Comparison of ENCODE assay signal across 21 cellular contexts in the genomic region with DNA sequence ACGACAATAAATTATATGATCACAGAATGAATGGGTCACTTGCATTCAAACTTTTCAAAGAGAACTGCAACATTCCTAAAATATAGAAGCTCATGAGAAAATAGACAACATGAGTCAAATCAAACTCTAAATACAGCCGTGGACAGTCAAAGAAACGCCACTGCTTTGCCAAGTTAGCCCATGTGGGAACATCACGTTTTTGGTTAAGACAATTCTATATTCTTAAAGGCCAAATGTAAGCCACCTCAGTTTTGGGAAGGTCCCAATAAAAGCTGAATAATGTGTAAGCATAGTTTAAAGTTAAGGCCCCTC. TPM values are rescaled to one million over a fixed set of nuclear protein-coding genes. Genes with fewer than 3 reads are reported as not detected.
DNase-seq lines count a peak whose midpoint lies in the region; ATAC-seq, FAIRE-seq and TF ChIP-seq lines count a peak whose summit lies in the region.
"Had no signal": no experiment of that assay in that cellular context is flagged by ENCODE, and none has a peak within 500 bp of the region (broad histone marks: within the 10 kb centered on the region; RNA-seq: fewer than 3 reads in every experiment).

No MANE protein-coding gene starts in this region.

- POLR2A ChIA-PET in HepG2 (lab: Yijun Ruan, JAX) = no interaction called here

- H3K27ac ChIP-seq in HepG2 (ENCODE audit: extremely low read length, insufficient read depth, low read length) (no peak overlapping the region), right lobe of liver (no peak overlapping the region)
- H3K27ac ChIP-seq: coronary artery, neural progenitor cell, psoas muscle had no signal

- TF ChIP-seq CTCF in HepG2 (CRISPR knock-in tag; IDR thresholded peaks at IDR 0.05) (no peak), right lobe of liver (IDR thresholded peaks at IDR 0.05) (no peak)

- no peak for TF ChIP-seq RAD21 in HepG2 (CRISPR knock-in tag; IDR thresholded peaks at IDR 0.05)

- no peaks in the 10 kb centered on the region for H3K36me3 ChIP-seq in HepG2 (replicated peaks in 1 of 2; ENCODE audit: control insufficient read depth in 1 of 2, insufficient read depth in 2 of 2, low read length in 2 of 2)
- H3K36me3 ChIP-seq in right lobe of liver = no peaks in the 10 kb centered on the region
- no peaks in the 10 kb centered on the region for H3K36me3 ChIP-seq in adipocyte (ENCODE audit: control insufficient read depth, insufficient read depth, low read length, severe bottlenecking)
- H3K36me3 ChIP-seq: neural progenitor cell had no signal

- DNase-seq in HepG2 (ENCODE audit: low spot score) = no peak
- no peak for DNase-seq in right lobe of liver
- no peak for DNase-seq in adipocyte (ENCODE audit: low read depth)
- peak; percentile 36 for DNase-seq in hepatic stellate cell (ENCODE audit: low spot score)
- no peak for DNase-seq in amygdala (lab: John Stamatoyannopoulos, UW)
- DNase-seq in NCI-H128 (lab: John Stamatoyannopoulos, UW; ENCODE audit: unreplicated experiment) = no peak
- DNase-seq in H54 (ENCODE audit: insufficient read length, low spot score) = no peak
- no peak for DNase-seq in SIG-M5 treated with dmso at 0.1 percent for 504 hours (lab: John Stamatoyannopoulos, UW; ENCODE audit: unreplicated experiment)
- DNase-seq: activated CD4-positive, alpha-beta T cell treated with anti-CD3 and anti-CD28 coated beads, Interleukin-2, amount 50 U/mL, for 4 hours; activated naive CD4-positive, alpha-beta T cell treated with Interleukin-2 at 50 U/mL for 16 hours; activated T-cell treated with anti-CD3 and anti-CD28 coated beads for 4 hours; NCI-H1092; NCI-H2107; NCI-H524; psoas muscle; SHP77 had no signal

- CTCF ChIA-PET in HepG2 (lab: Yijun Ruan, JAX; ENCODE audit: low intra/inter-chr PET ratio, low total read pairs) = no interaction called here

- H3K4me1 ChIP-seq in HepG2 (ENCODE audit: insufficient read depth, low read length) (peaks cover 36% of the 10 kb centered on the region), right lobe of liver (peaks cover 0 to 10% (median 0%) of the 10 kb centered on the region in 4 donors), adipocyte (ENCODE audit: control insufficient read depth, insufficient read depth, low read length) (peaks cover 27% of the 10 kb centered on the region)
- H3K4me1 ChIP-seq: neural progenitor cell had no signal

- H3K9me3 ChIP-seq in HepG2 (ENCODE audit: low read length) (0 out of 2 replicates have a peak, but pooled peaks cover 5% of the 10 kb centered on the region), right lobe of liver (no peaks in the 10 kb centered on the region), adipocyte (ENCODE audit: control insufficient read depth, low read length) (peaks cover 3% of the 10 kb centered on the region)
- H3K9me3 ChIP-seq: psoas muscle had no signal

- FAIRE-seq in HepG2 (lab: Jason Lieb, UNC) = no peak
- FAIRE-seq in H54 (lab: Jason Lieb, UNC) = no peak
- FAIRE-seq: endometrium, GM12891, urothelium cell line had no signal

- in situ Hi-C loops in HepG2 (cut with HindIII; ENCODE audit: extremely low pct_ligation_motif_present, low pct_unique_long_range_greater_than_20kb) = no loop called here

- H3K4me3 ChIP-seq in HepG2 (replicated peaks in 1 of 3; ENCODE audit: insufficient read depth in 1 of 3, low read depth in 2 of 3, low read length in 3 of 3) (no peak overlapping the region), right lobe of liver (no peak overlapping the region), adipocyte (ENCODE audit: low read length) (peak overlapping the region; percentile 53)
- H3K4me3 ChIP-seq: coronary artery, neural progenitor cell, psoas muscle had no signal

- H3K9ac ChIP-seq in HepG2 (ENCODE audit: insufficient read depth, low read depth, low read length) (no peak overlapping the region), adipocyte (ENCODE audit: low read length) (no peak overlapping the region)
- H3K9ac ChIP-seq: neural progenitor cell had no signal

- BruUV-seq in HepG2 (replicated peaks; lab: Mats Ljungman, UMichigan) = no TSS peak

- no peak overlapping the region for H3K4me2 ChIP-seq in HepG2 (ENCODE audit: low read depth, low read length)
- H3K4me2 ChIP-seq: neural progenitor cell had no signal

- no peak for TF ChIP-seq EP300 in HepG2 (IDR thresholded peaks at IDR 0.05; ENCODE audit: low read depth in 2 of 2, low read length in 2 of 2)
- no peak for TF ChIP-seq EP300 in HepG2 (CRISPR knock-in tag; IDR thresholded peaks at IDR 0.05; ENCODE audit: borderline replicate concordance)

- TF ChIP-seq POLR2A in HepG2 (IDR thresholded peaks at IDR 0.05; ENCODE audit: insufficient read depth in 1 of 2, low read depth in 2 of 2, low read length in 2 of 2) = no peak
- TF ChIP-seq POLR2A in right lobe of liver (IDR thresholded peaks at IDR 0.05) = no peak
- TF ChIP-seq POLR2A in H54 (IDR thresholded peaks at IDR 0.05; ENCODE audit: low read depth, low read length) = no peak

- H2AFZ ChIP-seq in HepG2 (ENCODE audit: low read length) = no peak overlapping the region
- H2AFZ ChIP-seq: neural progenitor cell had no signal

- H3K27me3 ChIP-seq in HepG2 (ENCODE audit: control insufficient read depth in 1 of 2, insufficient read depth in 2 of 2, low read length in 2 of 2) (no peaks in the 10 kb centered on the region), right lobe of liver (no peaks in the 10 kb centered on the region), adipocyte (replicated peaks; ENCODE audit: control insufficient read depth, insufficient read depth, low read length) (no peaks in the 10 kb centered on the region)
- H3K27me3 ChIP-seq: neural progenitor cell had no signal

- ATAC-seq in HepG2 = no peak
- no peak for ATAC-seq in right lobe of liver

- H4K20me1 ChIP-seq in HepG2 (ENCODE audit: insufficient read depth, low read length) = no peaks in the 10 kb centered on the region

- no peaks in the 10 kb centered on the region for H3K79me2 ChIP-seq in HepG2 (ENCODE audit: insufficient read depth, low read length)

- 61% methylated on average over 4 of the region's 4 CpGs for WGBS in HepG2 (ENCODE audit: low lambda C conversion rate)
- 91% methylated on average over 4 of the region's 4 CpGs for WGBS in right lobe of liver (ENCODE audit: insufficient coverage, low coverage, low lambda C conversion rate, missing lambda C conversion rate)

- intact Hi-C loops in HepG2 (cut with micrococcal nuclease; ENCODE audit: unreplicated experiment) (no loop called here), right lobe of liver (cut with DNase I) (no loop called here)

TF ChIP-seq in HepG2, 621 proteins besides CTCF, POLR2A, EP300 and RAD21 (continues in another document):
- TF ChIP-seq ZSCAN22 (CRISPR knock-in tag; IDR thresholded peaks at IDR 0.05) (no peak), HNRNPLL (IDR thresholded peaks at IDR 0.05; ENCODE audit: low read depth, low read length, poor library complexity, severe bottlenecking) (no peak)

RNA-seq across cellular contexts. Expression of a gene that starts 33.6 kb away (rescaled TPM):
- total RNA-seq in HepG2 (2016; rRNA removed; fragmentation: Illumina TruSeq; extraction: Trizol) = 24.6 and 28.2 TPM in 2 replicates
- total RNA-seq in HepG2 (2016; cell fraction: cytosol; rRNA removed; fragmentation: Illumina TruSeq; extraction: Trizol; ENCODE audit: low read depth) = 3.8 and 4.0 TPM in 2 replicates
- 23.9 and 25.8 TPM in 2 replicates for total RNA-seq in HepG2 (2016; cell fraction: insoluble cytoplasmic fraction; rRNA removed; fragmentation: Illumina TruSeq; extraction: Trizol)
- 12.7 and 13.7 TPM in 2 replicates for total RNA-seq in HepG2 (2016; cell fraction: membrane; rRNA removed; fragmentation: Illumina TruSeq; extraction: Trizol)
- total RNA-seq in HepG2 (2016; cell fraction: nucleus; rRNA removed; fragmentation: Illumina TruSeq; extraction: Trizol) = 18.7 and 22.0 TPM in 2 replicates
- 64.4 and 71.4 TPM in 2 replicates for polyA plus RNA-seq in HepG2 (2011; rRNA removed)
- polyA plus RNA-seq in HepG2 (2011; cell fraction: cytosol; rRNA removed) = 35.2 and 41.5 TPM in 2 replicates
- 84.4 and 87.5 TPM in 2 replicates for polyA plus RNA-seq in HepG2 (2011; cell fraction: nucleus; rRNA removed)
- polyA plus RNA-seq in HepG2 (2012) = 88.7 and 93.9 TPM in 2 replicates
- 4.9 and 5.3 TPM in 2 replicates for polyA plus RNA-seq in HepG2 (2016; cell fraction: cytosol; fragmentation: Illumina TruSeq; extraction: Trizol; ENCODE audit: low read depth)
- polyA plus RNA-seq in HepG2 (2016; cell fraction: insoluble cytoplasmic fraction; fragmentation: Illumina TruSeq; extraction: Trizol; ENCODE audit: low read depth) = 32.4 and 34.7 TPM in 2 replicates
- 11.1 and 13.2 TPM in 2 replicates for polyA plus RNA-seq in HepG2 (2016; cell fraction: membrane; fragmentation: Illumina TruSeq; extraction: Trizol; ENCODE audit: low read depth)
- polyA plus RNA-seq in HepG2 (2016; cell fraction: nucleus; fragmentation: Illumina TruSeq; extraction: Trizol; ENCODE audit: insufficient read depth, low read depth) = 37.6 and 39.9 TPM in 2 replicates
- 29.2 and 54.2 TPM in 2 replicates for polyA minus RNA-seq in HepG2 (2011; rRNA and poly(A)+ RNA removed; ENCODE audit: low replicate concordance)
- 54.7 and 59.7 TPM in 2 replicates for polyA minus RNA-seq in HepG2 (2011; cell fraction: cytosol; rRNA and poly(A)+ RNA removed)
- 39.1 and 52.8 TPM in 2 replicates for polyA minus RNA-seq in HepG2 (2011; cell fraction: nucleus; rRNA and poly(A)+ RNA removed)
- total RNA-seq in right lobe of liver = 100 to 1,000 TPM in 4 of 6 experiments, 10 to 100 TPM in 2; 38.3 to 252 (median 129) TPM
